ENCODE assay signal across 10 cellular contexts in genomic region chr1:228358764-228359612, GRCh38. TPM values are rescaled to one million over a fixed set of nuclear protein-coding genes. Genes with fewer than 3 reads are reported as not detected.
"Had no signal": no experiment of that assay in that cellular context is flagged by ENCODE, and none has a peak within 500 bp of the region (broad histone marks: within the 10 kb centered on the region; RNA-seq: fewer than 3 reads in every experiment).

No MANE protein-coding gene starts in this region.

- H3K4me3 Mint-ChIP-seq: activated naive CD4-positive, alpha-beta T cell treated with anti-CD3 and anti-CD28 coated beads for 36 hours; dendritic cell treated with granulocyte-macrophage colony-stimulating factor and Interleukin-4, amounts not matched to agents 40 ng/mL and 50 ng/mL, for 4 days; nephron progenitor cell had no signal

- H3K27ac Mint-ChIP-seq: activated naive CD4-positive, alpha-beta T cell treated with anti-CD3 and anti-CD28 coated beads for 36 hours; dendritic cell treated with granulocyte-macrophage colony-stimulating factor and Interleukin-4, amounts not matched to agents 40 ng/mL and 50 ng/mL, for 4 days; nephron progenitor cell had no signal

- H3K9me3 Mint-ChIP-seq: activated naive CD4-positive, alpha-beta T cell treated with anti-CD3 and anti-CD28 coated beads for 36 hours; dendritic cell treated with granulocyte-macrophage colony-stimulating factor and Interleukin-4, amounts not matched to agents 40 ng/mL and 50 ng/mL, for 4 days; nephron progenitor cell had no signal

- ATAC-seq: left colon had no signal

- H3K36me3 ChIP-seq: adrenal gland had no signal

- DNase-seq: activated CD4-positive, alpha-beta T cell treated with anti-CD3 and anti-CD28 coated beads, Interleukin-2, amount 50 U/mL, for 1 hour; activated CD8-positive, alpha-beta memory T cell treated with anti-CD3 and anti-CD28 coated beads, Interleukin-2, amount 50 U/mL, for 4 hours; activated naive CD4-positive, alpha-beta T cell treated with anti-CD3 and anti-CD28 coated beads for 36 hours; left colon; nephron progenitor cell; stimulated activated CD4-positive, alpha-beta T cell treated with anti-CD3 and anti-CD28 coated beads, Interleukin-4, amount 100 ng/mL, for 1 hour; stimulated activated CD8-positive, alpha-beta memory T cell treated with anti-CD3 and anti-CD28 coated beads, Interleukin-4, amount 100 ng/mL, for 48 hours had no signal

- H3K9me3 ChIP-seq: adrenal gland had no signal

- H3K4me3 ChIP-seq: adrenal gland had no signal

- H3K27me3 Mint-ChIP-seq: dendritic cell treated with granulocyte-macrophage colony-stimulating factor and Interleukin-4, amounts not matched to agents 40 ng/mL and 50 ng/mL, for 4 days had no signal

- H3K27me3 ChIP-seq: adrenal gland had no signal

RNA-seq across cellular contexts. Expression of gene TRIM17, which starts 57.7 kb away (rescaled TPM):
- total RNA-seq: pulmonary artery endothelial cell had no signal
